In genomic region chr4:22897520-22898108, GRCh38 we compare ENCODE assay signal across 9 cellular contexts.
DNase-seq lines count a peak whose midpoint lies in the region; ATAC-seq and TF ChIP-seq lines count a peak whose summit lies in the region.
"Had no signal": no experiment of that assay in that cellular context is flagged by ENCODE, and none has a peak within 500 bp of the region (broad histone marks: within the 10 kb centered on the region; RNA-seq: fewer than 3 reads in every experiment).

No MANE protein-coding gene starts in this region.

- CTCF ChIA-PET in AG04450 (lab: Charles Lee): interaction anchor here (0.5 to 1.4 kb wide), 7 partner anchors 8 to 402 kb away, joined by 3 to 5 read pairs (median 4); no protein-coding TSS in a partner anchor

- H3K4me1 ChIP-seq in fibroblast of lung (ENCODE audit: control insufficient read depth, extremely low read depth, insufficient read depth, low read length): no peaks in the 10 kb centered on the region
- no peaks in the 10 kb centered on the region for H3K4me1 ChIP-seq in psoas muscle

- DNase-seq in AG04450 (ENCODE audit: low read depth, low spot score) (no peak), GM03348 (ENCODE audit: low spot score) (peak; percentile 56), KBM-7 (peak; percentile 25), fibroblast of lung (ENCODE audit: low read depth in 2 of 2) (peak; percentile 9 to 33), psoas muscle (no peak)
- DNase-seq in activated effector memory CD4-positive, alpha-beta T cell treated with Interleukin-2 at 50 U/mL for 16 hours: no peak

- H2AFZ ChIP-seq in SU-DHL-6 (ENCODE audit: low read depth, low read length, severe bottlenecking): no peak overlapping the region
- H2AFZ ChIP-seq in fibroblast of lung (ENCODE audit: low read length): no peak overlapping the region

- H3K4me3 ChIP-seq in AG04450 (ENCODE audit: low read depth, low read length) (no peak overlapping the region), SU-DHL-6 (ENCODE audit: insufficient read depth, low read length, poor library complexity, severe bottlenecking) (no peak overlapping the region), fibroblast of lung (replicated peaks in 1 of 4; ENCODE audit: control extremely low read depth in 1 of 4, insufficient read depth in 1 of 4, low read depth in 3 of 4, low read length in 4 of 4) (no peak overlapping the region), psoas muscle (no peak overlapping the region)

- intact Hi-C loops in psoas muscle (cut with DNase I): no loop called here

- H4K20me1 ChIP-seq in SU-DHL-6 (ENCODE audit: low read depth, low read length): no peaks in the 10 kb centered on the region
- H4K20me1 ChIP-seq in fibroblast of lung (ENCODE audit: control insufficient read depth, extremely low read depth, insufficient read depth, low read length): no peaks in the 10 kb centered on the region

- TF ChIP-seq CTCF in AG04450 (IDR thresholded peaks at IDR 0.05; ENCODE audit: low read depth, low read length) (peak; percentile 74), SU-DHL-6 (IDR thresholded peaks at IDR 0.05; ENCODE audit: insufficient read depth, low read length, poor library complexity, severe bottlenecking) (peak; percentile 63), fibroblast of lung (conservative IDR thresholded peaks at IDR 0.05 in 1 of 2, IDR thresholded peaks at IDR 0.05 in 1 of 2; ENCODE audit: low read depth in 1 of 2, low read length in 2 of 2) (peak; percentile 60 to 76), psoas muscle (IDR thresholded peaks at IDR 0.05) (peak; percentile 58)

- H3K27me3 ChIP-seq in AG04450 (ENCODE audit: control insufficient read depth, insufficient read depth, low read length): no peaks in the 10 kb centered on the region
- no peaks in the 10 kb centered on the region for H3K27me3 ChIP-seq in SU-DHL-6 (ENCODE audit: low read length)
- H3K27me3 ChIP-seq in fibroblast of lung (ENCODE audit: control insufficient read depth, insufficient read depth, low read length): no peaks in the 10 kb centered on the region
- H3K27me3 ChIP-seq in psoas muscle (ENCODE audit: insufficient read depth in 3 of 3, low read length in 2 of 3): no peaks in the 10 kb centered on the region

- no peak overlapping the region for H3K27ac ChIP-seq in AG04450 (ENCODE audit: low read depth, low read length)
- no peak overlapping the region for H3K27ac ChIP-seq in SU-DHL-6 (ENCODE audit: low read depth, low read length)
- no peak overlapping the region for H3K27ac ChIP-seq in fibroblast of lung (ENCODE audit: insufficient read depth, low read length)
- no peak overlapping the region for H3K27ac ChIP-seq in psoas muscle
- H3K27ac ChIP-seq: epithelial cell of prostate had no signal

- H3K36me3 ChIP-seq in SU-DHL-6 (ENCODE audit: low read length) (no peaks in the 10 kb centered on the region), fibroblast of lung (ENCODE audit: control insufficient read depth, insufficient read depth, low read length) (no peaks in the 10 kb centered on the region), psoas muscle (ENCODE audit: insufficient read depth in 1 of 2, low read depth in 1 of 2) (no peaks in the 10 kb centered on the region)

- H3K4me2 ChIP-seq in SU-DHL-6 (ENCODE audit: low read depth, low read length, poor library complexity, severe bottlenecking) (no peak overlapping the region), fibroblast of lung (ENCODE audit: extremely low read depth, insufficient read depth, low read length) (no peak overlapping the region)

- POLR2A ChIA-PET in AG04450 (lab: Yijun Ruan, JAX): no interaction called here

- ATAC-seq in psoas muscle (no peak), GM21528 (IDR thresholded peaks at IDR 0.05; ENCODE audit: low FRiP score, unreplicated experiment) (no peak)

- H3K9me3 ChIP-seq in AG04450 (ENCODE audit: control insufficient read depth, insufficient read depth, low read length) (no peaks in the 10 kb centered on the region), SU-DHL-6 (ENCODE audit: insufficient read depth, low read length) (no peaks in the 10 kb centered on the region), fibroblast of lung (ENCODE audit: control insufficient read depth, insufficient read depth, low read depth, low read length) (no peaks in the 10 kb centered on the region), psoas muscle (no peaks in the 10 kb centered on the region)

- H3K79me2 ChIP-seq in SU-DHL-6 (ENCODE audit: insufficient read depth, low read length) (no peaks in the 10 kb centered on the region), fibroblast of lung (ENCODE audit: control insufficient read depth, insufficient read depth, low read length) (no peaks in the 10 kb centered on the region)

- no peaks in the 10 kb centered on the region for H3F3A ChIP-seq in SU-DHL-6 (ENCODE audit: insufficient read depth)

- in situ Hi-C loops in KBM-7 (cut with MboI; ENCODE audit: low pct_unique_long_range_greater_than_20kb, low sequenced_read_pairs): no loop called here

- 51 to 58% (median 51%) methylated on average over 6 of the region's 6 CpGs for WGBS in psoas muscle, 3 donors

- no peak overlapping the region for H3K9ac ChIP-seq in SU-DHL-6 (ENCODE audit: low read length)
- no peak overlapping the region for H3K9ac ChIP-seq in fibroblast of lung (ENCODE audit: insufficient read depth, low read length)

- H3K9me2 ChIP-seq in SU-DHL-6 (replicated peaks; ENCODE audit: insufficient read depth, low read length): no peaks in the 10 kb centered on the region

Comparison
In these comparisons a context has a peak if more than half of its experiments do, and no peak if none do; other contexts are left out.
1. DNase-seq: peak in GM03348 (single experiment), KBM-7 (single experiment) and fibroblast of lung (2 of 2); none in AG04450 (single experiment), psoas muscle (0 of 2) and activated effector memory CD4-positive, alpha-beta T cell treated with Interleukin-2 at 50 U/mL for 16 hours (single experiment).
2. Peak in every context shown above with its lines, with median percentiles within 50 percentile points of each other: CTCF ChIP-seq.